8 cellular contexts compared by ENCODE assay signal in the genomic region with DNA sequence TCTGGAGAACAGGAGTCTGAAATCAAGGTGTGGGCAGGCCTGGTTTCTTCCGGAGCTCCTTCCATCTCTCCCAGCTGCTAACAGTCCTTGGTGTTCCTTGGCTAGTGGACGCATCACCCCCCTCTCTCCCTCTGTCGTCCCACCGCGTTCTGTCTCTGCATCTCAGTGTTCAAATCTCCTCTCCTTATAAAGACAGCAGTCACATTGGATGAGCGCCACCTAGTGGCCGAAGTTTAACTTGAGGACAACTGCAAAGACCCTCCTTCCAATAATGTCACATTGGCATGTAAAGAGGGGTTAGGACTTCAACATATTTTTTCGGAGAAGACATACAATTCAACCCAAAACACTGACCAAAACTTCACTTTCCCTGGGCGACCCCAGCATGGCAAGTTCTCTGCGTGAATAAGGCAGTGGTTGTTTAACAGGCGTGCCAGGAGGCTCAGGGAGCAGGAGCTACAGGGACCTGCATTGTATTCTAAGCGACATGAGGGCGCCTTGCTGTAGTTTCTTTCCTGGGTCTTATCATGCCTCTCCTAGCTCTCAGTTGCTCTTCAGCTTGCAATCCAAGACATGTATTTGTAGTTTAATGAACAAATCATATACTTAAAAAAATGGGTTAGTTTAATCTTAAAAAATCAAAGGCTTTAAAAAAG. TPM values are rescaled to one million over a fixed set of nuclear protein-coding genes. Genes with fewer than 3 reads are reported as not detected.
A peak's percentile ranks its signal among the peaks of the same experiment; 100 is the strongest.
DNase-seq lines count a peak whose midpoint lies in the region; ATAC-seq and TF ChIP-seq lines count a peak whose summit lies in the region.

No MANE protein-coding gene starts in this region.

- DNase-seq in A172 (ENCODE audit: low spot score) (peak; percentile 64), NCI-H446 treated with DMSO at 0.1 percent for 48 hours (lab: John Stamatoyannopoulos, UW) (peak; percentile 86), colonic mucosa (peak; percentile 90), lung microvascular endothelial cell (ENCODE audit: low read depth in 2 of 2) (peak; percentile 87 to 91)
- DNase-seq in activated CD4-positive, CD25-positive, alpha-beta regulatory T cell treated with anti-CD3 and anti-CD28 coated beads, Interleukin-2, amount 50 U/mL, for 72 hours = peak; percentile 68
- peak; percentile 54 to 57 for DNase-seq in stimulated activated CD8-positive, alpha-beta memory T cell treated with anti-CD3 and anti-CD28 coated beads, Interleukin-2, amount 100 ng/mL, for 48 hours (ENCODE audit: low read depth in 2 of 2)

- intact Hi-C loops in colonic mucosa (cut with DNase I) = loop anchor here (2.0 to 5.0 kb wide), 2 partner anchors 252 to 399 kb away; partner anchors contain the start of gene MYO10

- H3K27ac ChIP-seq in colonic mucosa = no peak overlapping the region

- no peaks in the 10 kb centered on the region for H3K27me3 ChIP-seq in colonic mucosa

- H3K4me1 ChIP-seq in colonic mucosa = no peaks in the 10 kb centered on the region

- TF ChIP-seq POLR2A in GM18505 (IDR thresholded peaks at IDR 0.05; ENCODE audit: borderline replicate concordance, extremely low read depth, insufficient read depth, insufficient read length) = no peak

- peak; percentile 80 for ATAC-seq in GM18505 (IDR thresholded peaks at IDR 0.05; ENCODE audit: unreplicated experiment)
- peak; percentile 68 for ATAC-seq in HG03175 (IDR thresholded peaks at IDR 0.05; ENCODE audit: unreplicated experiment)

- H3K9ac ChIP-seq in colonic mucosa (ENCODE audit: low read depth in 2 of 2, low read length in 2 of 2) = no peak overlapping the region

- H3K9me3 ChIP-seq in colonic mucosa = no peaks in the 10 kb centered on the region

- H3K36me3 ChIP-seq in colonic mucosa = no peaks in the 10 kb centered on the region

- H3K4me3 ChIP-seq in colonic mucosa = no peak overlapping the region

- TF ChIP-seq CTCF in colonic mucosa (IDR thresholded peaks at IDR 0.05) = peak; percentile 88

RNA-seq across cellular contexts. Expression of gene BASP1, which starts 27.9 kb away (rescaled TPM):
- 49.2 and 72.9 TPM in 2 replicates for total RNA-seq in A172 (2014; rRNA removed; shearing (Covaris generic))
- 1 to 10 TPM; 4.2 to 5.5 TPM for total RNA-seq in colonic mucosa
- total RNA-seq in lung microvascular endothelial cell = 2.4 and 9.4 TPM in 2 replicates
